In the genomic region with DNA sequence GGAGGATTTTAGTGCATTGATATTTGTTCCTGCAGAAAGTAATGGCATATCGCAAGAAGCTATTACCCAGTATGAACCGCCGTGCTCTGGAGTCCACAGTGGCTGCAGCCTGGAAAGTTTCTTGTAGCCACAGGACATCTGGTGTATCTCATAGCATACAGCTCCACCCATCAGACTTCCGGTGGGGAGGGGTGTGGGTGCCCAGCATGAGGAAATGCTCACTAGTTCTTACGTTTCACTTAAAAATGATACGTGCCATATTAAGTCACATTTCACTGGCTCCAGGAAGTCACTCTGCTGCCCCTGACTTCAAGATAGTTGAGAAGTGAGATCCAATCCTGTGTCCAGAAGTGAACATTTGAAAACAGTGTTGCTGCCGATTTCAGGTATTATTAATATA, we compare ENCODE assay signal across 15 cellular contexts.
DNase-seq lines count a peak whose midpoint lies in the region; ATAC-seq and TF ChIP-seq lines count a peak whose summit lies in the region.
"Had no signal": no experiment of that assay in that cellular context is flagged by ENCODE, and none has a peak within 500 bp of the region (broad histone marks: within the 10 kb centered on the region; RNA-seq: fewer than 3 reads in every experiment).

No MANE protein-coding gene starts in this region.

- CTCF ChIA-PET in A673 (lab: Charles Lee), result no interaction called here

- intact Hi-C loops in A673 (cut with micrococcal nuclease; ENCODE audit: unreplicated experiment), result no loop called here

- peak; percentile 60 for DNase-seq in A673 (ENCODE audit: low spot score)
- peak; percentile 28 to 33 for DNase-seq in SJCRH30
- peak; percentile 22 for DNase-seq in fibroblast of the conjunctiva (ENCODE audit: low read depth)
- no peak for DNase-seq in nephron progenitor cell
- no peak for DNase-seq in GM19240 (ENCODE audit: insufficient read length, low spot score)
- no peak for DNase-seq in activated CD8-positive, alpha-beta memory T cell treated with anti-CD3 and anti-CD28 coated beads, Interleukin-2, amount 50 U/mL, for 4 hours
- DNase-seq: activated T-cell treated with anti-CD3 and anti-CD28 coated beads, Interleukin-2, amount 50 U/mL, for 24 hours; C1 segment of cervical spinal cord; NCI-H2107; T-helper 1 cell had no signal

- H3K9me3 ChIP-seq in A673 (ENCODE audit: low read depth, low read length, poor library complexity, severe bottlenecking) (no peaks in the 10 kb centered on the region), SJCRH30 (replicated peaks) (no peaks in the 10 kb centered on the region)
- H3K9me3 ChIP-seq: prostate gland had no signal

- no peak for ATAC-seq in GM18861 (IDR thresholded peaks at IDR 0.05; ENCODE audit: unreplicated experiment)
- ATAC-seq: HCT116 had no signal

- POLR2A ChIA-PET in A673 (lab: Charles Lee; ENCODE audit: low non-redundant PET), result no interaction called here

- H3K27ac ChIP-seq in A673 (ENCODE audit: low read depth, low read length, poor library complexity, severe bottlenecking), result no peak overlapping the region
- no peak overlapping the region for H3K27ac ChIP-seq in SJCRH30
- H3K27ac ChIP-seq: prostate gland had no signal

- H3K27ac Mint-ChIP-seq in nephron progenitor cell, result no peak overlapping the region
- H3K27ac Mint-ChIP-seq: activated T-cell treated with anti-CD3 and anti-CD28 coated beads, Interleukin-2, amount 50 U/mL, for 24 hours; dendritic cell treated with granulocyte-macrophage colony-stimulating factor and Interleukin-4, amounts not matched to agents 40 ng/mL and 50 ng/mL, for 4 days had no signal

- no peaks in the 10 kb centered on the region for H3K36me3 ChIP-seq in A673 (ENCODE audit: insufficient read depth, low read length, poor library complexity, severe bottlenecking)
- no peaks in the 10 kb centered on the region for H3K36me3 ChIP-seq in SJCRH30
- H3K36me3 ChIP-seq: prostate gland had no signal

- peaks cover 3% of the 10 kb centered on the region for H3K27me3 Mint-ChIP-seq in nephron progenitor cell (ENCODE audit: low read depth, poor library complexity)
- H3K27me3 Mint-ChIP-seq: activated T-cell treated with anti-CD3 and anti-CD28 coated beads, Interleukin-2, amount 50 U/mL, for 24 hours; dendritic cell treated with granulocyte-macrophage colony-stimulating factor and Interleukin-4, amounts not matched to agents 40 ng/mL and 50 ng/mL, for 4 days had no signal

- H3K9me3 Mint-ChIP-seq in nephron progenitor cell, result no peaks in the 10 kb centered on the region

- H3K4me1 ChIP-seq in A673 (ENCODE audit: insufficient read depth, low read length, poor library complexity, severe bottlenecking) (no peaks in the 10 kb centered on the region), SJCRH30 (no peaks in the 10 kb centered on the region)
- H3K4me1 ChIP-seq: prostate gland had no signal

- peak; percentile 32 for TF ChIP-seq POLR2A in GM19193 (IDR thresholded peaks at IDR 0.05; ENCODE audit: extremely low read depth, insufficient read depth, insufficient read length)

- H3K27me3 ChIP-seq in A673 (replicated peaks; ENCODE audit: insufficient read depth, low read depth, low read length, poor library complexity) (no peaks in the 10 kb centered on the region), SJCRH30 (no peaks in the 10 kb centered on the region)

- no TSS peak for BruUV-seq in A673 (replicated peaks; lab: Mats Ljungman, UMichigan)

- H3K4me3 Mint-ChIP-seq in nephron progenitor cell, result no peak overlapping the region
- H3K4me3 Mint-ChIP-seq: activated T-cell treated with anti-CD3 and anti-CD28 coated beads, Interleukin-2, amount 50 U/mL, for 24 hours; dendritic cell treated with granulocyte-macrophage colony-stimulating factor and Interleukin-4, amounts not matched to agents 40 ng/mL and 50 ng/mL, for 4 days had no signal

- H3K4me3 ChIP-seq in A673 (ENCODE audit: low read depth, low read length, poor library complexity, severe bottlenecking) (no peak overlapping the region), SJCRH30 (no peak overlapping the region)
- H3K4me3 ChIP-seq: prostate gland had no signal

- TF ChIP-seq CTCF in A673 (conservative IDR thresholded peaks at IDR 0.05; ENCODE audit: low read depth, low read length) (no peak), nephron progenitor cell (IDR thresholded peaks at IDR 0.05) (no peak)

- H3K36me3 Mint-ChIP-seq in nephron progenitor cell (ENCODE audit: low read depth), result no peaks in the 10 kb centered on the region

- H3K4me1 Mint-ChIP-seq in nephron progenitor cell, result no peaks in the 10 kb centered on the region

Comparison
In these comparisons a context has a peak if more than half of its experiments do, and no peak if none do; other contexts are left out.
1. DNase-seq: peak in A673 (single experiment), SJCRH30 (2 of 2) and fibroblast of the conjunctiva (single experiment); none in nephron progenitor cell (single experiment), GM19240 (single experiment) and activated CD8-positive, alpha-beta memory T cell treated with anti-CD3 and anti-CD28 coated beads, Interleukin-2, amount 50 U/mL, for 4 hours (single experiment).